In the genomic region with DNA sequence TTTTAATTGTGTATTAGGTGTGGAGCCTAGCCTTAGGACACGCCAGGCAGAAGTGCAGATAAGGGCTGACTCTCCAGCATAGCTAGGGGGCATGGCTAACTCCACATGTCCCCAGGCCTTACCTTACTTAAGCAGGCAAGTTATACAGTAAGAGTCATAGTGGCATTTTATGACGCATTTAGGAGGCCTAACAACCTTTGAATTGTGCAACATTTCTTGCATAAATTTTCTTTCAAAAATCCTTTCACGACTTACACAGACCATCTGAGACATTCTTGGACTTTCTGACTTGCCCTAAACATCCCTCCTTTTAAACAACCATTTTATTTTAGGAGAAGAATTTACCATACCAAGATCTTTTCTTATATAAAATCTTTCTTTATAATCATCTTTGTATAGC, we compare ENCODE assay signal across 23 cellular contexts.
"Had no signal": no experiment of that assay in that cellular context is flagged by ENCODE, and none has a peak within 500 bp of the region (broad histone marks: within the 10 kb centered on the region; RNA-seq: fewer than 3 reads in every experiment).

No MANE protein-coding gene starts in this region.

- H3K9me3 ChIP-seq: esophagus squamous epithelium, ovary, upper lobe of right lung had no signal

- DNase-seq: activated CD4-positive, alpha-beta memory T cell treated with anti-CD3 and anti-CD28 coated beads for 36 hours; activated CD4-positive, alpha-beta T cell treated with anti-CD3 and anti-CD28 coated beads, Interleukin-2, amount 10 ng/mL, durations not matched to agents 24 days and 14 days; activated CD4-positive, CD25-positive, alpha-beta regulatory T cell treated with anti-CD3 and anti-CD28 coated beads, Interleukin-2, amount 50 U/mL, for 72 hours; activated CD8-positive, alpha-beta memory T cell treated with anti-CD3 and anti-CD28 coated beads, Interleukin-2, amount 50 U/mL, for 4 hours; activated gamma-delta T cell treated with Interleukin-2 at 50 U/mL for 16 hours; activated naive CD4-positive, alpha-beta T cell treated with anti-CD3 and anti-CD28 coated beads, Interleukin-2, amount 50 U/mL, for 16 hours; activated T-cell treated with anti-CD3 and anti-CD28 coated beads, Interleukin-2, amount 50 U/mL, for 1 hour; amniotic stem cell; caudate nucleus; esophagus squamous epithelium; left ventricle myocardium superior; mammary epithelial cell; naive thymus-derived CD4-positive, alpha-beta T cell; ovary; retina; stimulated activated CD4-positive, alpha-beta T cell treated with anti-CD3 and anti-CD28 coated beads, Interleukin-12 subunit alpha, Interleukin-12 subunit beta, amount 100 ng/mL, for 4 hours; stimulated activated CD4-positive, alpha-beta T cell treated with anti-CD3 and anti-CD28 coated beads, Interleukin-4, amount 100 ng/mL, for 1 hour; stimulated activated naive CD8-positive, alpha-beta T cell treated with anti-CD3 and anti-CD28 coated beads, Interleukin-15, Interleukin-2, amounts not matched to agents 100 U/mL and 50 U/mL, for 24 hours; upper lobe of right lung had no signal

- H3K27me3 ChIP-seq: esophagus squamous epithelium, ovary, upper lobe of right lung had no signal

- H3K27ac ChIP-seq: epithelial cell of prostate, esophagus squamous epithelium, ovary, skin epidermis, upper lobe of right lung had no signal

- H3K4me3 ChIP-seq: esophagus squamous epithelium, ovary, skin epidermis, upper lobe of right lung had no signal

- FAIRE-seq: islet of Langerhans had no signal

- ATAC-seq: left ventricle myocardium superior; naive thymus-derived CD4-positive, alpha-beta T cell; sciatic nerve; stimulated activated naive CD8-positive, alpha-beta T cell treated with anti-CD3 and anti-CD28 coated beads, Interleukin-15, Interleukin-2, amounts not matched to agents 100 U/mL and 50 U/mL, for 24 hours; upper lobe of right lung had no signal

- H3K4me1 ChIP-seq: upper lobe of right lung had no signal

- H3K36me3 ChIP-seq: esophagus squamous epithelium, ovary, upper lobe of right lung had no signal
